1 cellular context compared by ENCODE assay signal in the genomic region with DNA sequence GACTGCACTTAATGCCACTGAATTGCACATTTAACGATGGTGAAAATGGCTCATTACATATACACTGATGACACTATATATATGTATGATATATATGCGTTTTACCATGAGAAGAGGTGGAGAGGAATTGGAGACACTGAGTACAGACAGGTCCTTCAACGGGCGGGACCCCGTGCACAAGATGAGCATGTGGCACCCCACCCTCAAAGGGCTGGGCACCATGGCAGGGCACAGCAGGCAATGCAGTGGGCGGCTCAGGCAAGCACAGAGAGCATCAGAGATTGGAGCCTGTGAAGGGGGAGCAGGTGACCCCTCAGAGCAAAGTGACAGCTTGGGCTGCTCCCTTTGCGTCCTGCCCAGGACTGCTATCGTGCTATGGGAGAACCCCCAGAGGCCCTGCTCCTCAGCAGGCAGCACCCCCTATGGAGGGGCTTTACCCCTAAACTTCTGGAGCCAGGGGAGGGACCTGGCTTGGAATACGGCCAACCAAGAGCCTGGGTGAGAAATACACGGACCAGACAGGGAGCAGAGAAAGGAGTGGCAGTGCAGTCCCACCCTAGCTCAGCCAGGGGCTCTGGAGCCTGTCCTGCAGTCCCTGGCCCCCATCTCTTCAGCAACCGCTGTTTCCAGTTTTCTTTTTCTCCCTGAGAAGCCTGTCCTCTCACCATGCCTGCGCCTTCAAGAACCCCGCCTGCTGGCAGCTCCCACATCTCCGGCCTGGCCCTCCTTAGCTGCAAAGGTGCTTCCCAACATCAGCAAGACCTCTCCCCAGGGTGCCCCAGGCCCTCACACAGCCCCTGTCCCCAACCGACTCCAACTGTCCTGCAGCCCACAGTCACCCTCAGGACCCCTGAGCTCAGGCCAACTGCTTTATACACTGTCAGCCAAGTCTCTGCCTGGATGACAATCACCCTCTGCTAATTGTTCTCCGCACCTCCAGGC.
TF ChIP-seq lines count a peak whose summit lies in the region.

No MANE protein-coding gene starts in this region.

TF ChIP-seq in K562, 482 proteins besides CTCF, POLR2A, EP300 and RAD21:
- peak; percentile 53 for TF ChIP-seq KDM5B (IDR thresholded peaks at IDR 0.05; ENCODE audit: insufficient replicate concordance, low read depth, low read length)
- no peak for TF ChIP-seq SAFB (IDR thresholded peaks at IDR 0.05; ENCODE audit: borderline replicate concordance, low read depth, low read length)
- TF ChIP-seq ZNF436 (CRISPR knock-in tag; IDR thresholded peaks at IDR 0.05), result no peak
- no peak for TF ChIP-seq BRD9 (IDR thresholded peaks at IDR 0.05; ENCODE audit: low read depth, partially characterized antibody)
- TF ChIP-seq POLR3A (IDR thresholded peaks at IDR 0.05; ENCODE audit: borderline replicate concordance, extremely low read depth, insufficient read depth, insufficient read length), result no peak
- TF ChIP-seq RBM22 (IDR thresholded peaks at IDR 0.05; ENCODE audit: low read depth, low read length, poor library complexity, severe bottlenecking), result peak; percentile 53
- TF ChIP-seq ZNF695 (CRISPR knock-in tag; IDR thresholded peaks at IDR 0.05), result no peak
- no peak for TF ChIP-seq MED1 (CRISPR knock-in tag; IDR thresholded peaks at IDR 0.05; ENCODE audit: borderline replicate concordance)
- peak; percentile 56; the same call in 1 of the 2 replicates for TF ChIP-seq POLR2G (IDR thresholded peaks at IDR 0.05; ENCODE audit: low read depth, low read length)
- TF ChIP-seq CBFA2T2 (conservative IDR thresholded peaks at IDR 0.05), result no peak
- peak; percentile 1 for TF ChIP-seq RBFOX2 (IDR thresholded peaks at IDR 0.05; ENCODE audit: low read depth, low read length)
TF ChIP-seq in K562: peak in this region for 4.
